ENCODE assay signal across 14 cellular contexts in genomic region chr22:45238431-45239377, GRCh38. TPM values are rescaled to one million over a fixed set of nuclear protein-coding genes. Genes with fewer than 3 reads are reported as not detected.
A peak's percentile ranks its signal among the peaks of the same experiment; 100 is the strongest.
DNase-seq lines count a peak whose midpoint lies in the region; FAIRE-seq and TF ChIP-seq lines count a peak whose summit lies in the region.
"Had no signal": no experiment of that assay in that cellular context is flagged by ENCODE, and none has a peak within 500 bp of the region (broad histone marks: within the 10 kb centered on the region; RNA-seq: fewer than 3 reads in every experiment).

No MANE protein-coding gene starts in this region.

- no peak for TF ChIP-seq RAD21 in neural cell (conservative IDR thresholded peaks at IDR 0.05)

- TF ChIP-seq CTCF in Caco-2 (IDR thresholded peaks at IDR 0.05; ENCODE audit: insufficient read depth in 1 of 2, low read depth in 1 of 2, low read length in 1 of 2, severe bottlenecking in 1 of 2, unreplicated experiment in 1 of 2) (no peak), HFFc6 (IDR thresholded peaks at IDR 0.05) (no peak), astrocyte (IDR thresholded peaks at IDR 0.05; ENCODE audit: insufficient read depth, low read depth, low read length) (no peak), neural cell (IDR thresholded peaks at IDR 0.05; ENCODE audit: poor library complexity, severe bottlenecking) (no peak), GM13977 (IDR thresholded peaks at IDR 0.05; ENCODE audit: extremely low read depth, insufficient read depth, missing control alignments) (no peak)

- no peaks in the 10 kb centered on the region for H3K9me2 ChIP-seq in neural cell (ENCODE audit: insufficient read depth, low read length)

- no peaks in the 10 kb centered on the region for H3K4me1 Mint-ChIP-seq in Caco-2 (ENCODE audit: low read depth, unreplicated experiment)
- H3K4me1 Mint-ChIP-seq in HFFc6 (ENCODE audit: low read depth) = peaks cover 21% of the 10 kb centered on the region
- H3K4me1 Mint-ChIP-seq in astrocyte (ENCODE audit: low read depth, unreplicated experiment) = peaks cover 13% of the 10 kb centered on the region

- H3K27ac ChIP-seq in astrocyte (ENCODE audit: low read depth, low read length) (no peak overlapping the region), neural cell (ENCODE audit: low read length) (peak overlapping the region; percentile 75), SJCRH30 (no peak overlapping the region)

- H4K20me1 ChIP-seq in astrocyte (ENCODE audit: insufficient read depth, low read length) = peaks cover 60% of the 10 kb centered on the region
- H4K20me1 ChIP-seq in neural cell (ENCODE audit: insufficient read depth) = peaks cover 20% of the 10 kb centered on the region

- POLR2A ChIA-PET in Caco-2 (lab: Charles Lee) = no interaction called here

- no TSS peak for BruUV-seq in Caco-2 (replicated peaks; lab: Mats Ljungman, UMichigan)

- no peak overlapping the region for H3K4me2 ChIP-seq in astrocyte (ENCODE audit: low read length)
- peak overlapping the region; percentile 77 for H3K4me2 ChIP-seq in neural cell (ENCODE audit: low read length)

- H3F3A ChIP-seq in neural cell (ENCODE audit: insufficient read depth, low read length, poor library complexity, severe bottlenecking) = no peaks in the 10 kb centered on the region

- intact Hi-C loops in Caco-2 (cut with micrococcal nuclease; ENCODE audit: unreplicated experiment) = no loop called here

- H2AFZ ChIP-seq in astrocyte (ENCODE audit: low read depth, low read length) (no peak overlapping the region), neural cell (ENCODE audit: low read depth, low read length) (no peak overlapping the region)

- no peaks in the 10 kb centered on the region for H3K27me3 ChIP-seq in Caco-2 (replicated peaks; ENCODE audit: control insufficient read depth, insufficient read depth, low read length)
- no peaks in the 10 kb centered on the region for H3K27me3 ChIP-seq in astrocyte (ENCODE audit: insufficient read depth, low read length)
- no peaks in the 10 kb centered on the region for H3K27me3 ChIP-seq in neural cell (ENCODE audit: insufficient read depth, low read depth, low read length)
- H3K27me3 ChIP-seq in SJCRH30 = no peaks in the 10 kb centered on the region

- H3K27me3 Mint-ChIP-seq in Caco-2 (ENCODE audit: insufficient read depth, unreplicated experiment) (no peaks in the 10 kb centered on the region), HFFc6 (ENCODE audit: insufficient read depth) (peaks cover 2% of the 10 kb centered on the region), astrocyte (ENCODE audit: low read depth, unreplicated experiment) (no peaks in the 10 kb centered on the region)

- in situ Hi-C loops in GM13977 (cut with MboI; ENCODE audit: low pct_unique_long_range_greater_than_20kb, low sequenced_read_pairs, unreplicated experiment) = no loop called here

- H3K4me1 ChIP-seq in Caco-2 (peaks cover 15% of the 10 kb centered on the region), astrocyte (ENCODE audit: insufficient read depth, low read length) (peaks cover 10% of the 10 kb centered on the region), SJCRH30 (no peaks in the 10 kb centered on the region)

- H3K4me3 ChIP-seq in Caco-2 (ENCODE audit: low read depth, low read length) (no peak overlapping the region), astrocyte (ENCODE audit: insufficient read depth, low read depth, low read length) (no peak overlapping the region), neural cell (ENCODE audit: low read length) (peak overlapping the region; percentile 97), SJCRH30 (no peak overlapping the region)

- H3K79me2 ChIP-seq in astrocyte (ENCODE audit: insufficient read depth, low read length) = peaks cover 22% of the 10 kb centered on the region
- H3K79me2 ChIP-seq in neural cell (replicated peaks; ENCODE audit: insufficient read depth, low read length) = peaks cover 42% of the 10 kb centered on the region

- H3K36me3 ChIP-seq in Caco-2 (ENCODE audit: control insufficient read depth, insufficient read depth, low read length) = no peaks in the 10 kb centered on the region
- H3K36me3 ChIP-seq in astrocyte (ENCODE audit: insufficient read depth, low read length) = no peaks in the 10 kb centered on the region
- H3K36me3 ChIP-seq in neural cell (ENCODE audit: insufficient read depth, low read length) = no peaks in the 10 kb centered on the region
- H3K36me3 ChIP-seq in SJCRH30 = no peaks in the 10 kb centered on the region

- H3K27ac Mint-ChIP-seq in Caco-2 (ENCODE audit: unreplicated experiment) (no peak overlapping the region), HFFc6 (no peak overlapping the region), astrocyte (ENCODE audit: unreplicated experiment) (peak overlapping the region; percentile 44)

- peaks cover 6% of the 10 kb centered on the region for H3K36me3 Mint-ChIP-seq in Caco-2 (ENCODE audit: insufficient read depth, unreplicated experiment)
- no peaks in the 10 kb centered on the region; the same call in 1 of the 2 replicates for H3K36me3 Mint-ChIP-seq in HFFc6 (ENCODE audit: low read depth)
- peaks cover 8% of the 10 kb centered on the region for H3K36me3 Mint-ChIP-seq in astrocyte (ENCODE audit: low read depth, unreplicated experiment)

- CTCF ChIA-PET in Caco-2 (lab: Charles Lee) = no interaction called here

- H3K4me3 Mint-ChIP-seq in Caco-2 (ENCODE audit: unreplicated experiment) (peak overlapping the region; percentile 30), HFFc6 (peak overlapping the region; percentile 95; the same call in 1 of the 2 replicates), astrocyte (ENCODE audit: unreplicated experiment) (peak overlapping the region; percentile 96)

- DNase-seq in Caco-2 (no peak), HFFc6 (no peak), astrocyte (ENCODE audit: low read depth) (no peak), SJCRH30 (no peak), GM13977 (ENCODE audit: low spot score) (no peak), SW480 (ENCODE audit: low spot score) (no peak)
- DNase-seq: cortex of kidney; midbrain; NCI-H82; stimulated activated CD8-positive, alpha-beta memory T cell treated with anti-CD3 and anti-CD28 coated beads, Interleukin-4, amount 100 ng/mL, for 48 hours had no signal

- no peak for FAIRE-seq in astrocyte (lab: Jason Lieb, UNC)

- TF ChIP-seq EP300 in neural cell (conservative IDR thresholded peaks at IDR 0.05; ENCODE audit: poor library complexity, severe bottlenecking) = no peak

- H3K9me3 Mint-ChIP-seq in Caco-2 (ENCODE audit: unreplicated experiment) (no peaks in the 10 kb centered on the region), HFFc6 (no peaks in the 10 kb centered on the region), astrocyte (ENCODE audit: unreplicated experiment) (no peaks in the 10 kb centered on the region)

- H3K9me3 ChIP-seq in Caco-2 (no peaks in the 10 kb centered on the region), astrocyte (ENCODE audit: insufficient read depth, low read depth, low read length) (no peaks in the 10 kb centered on the region), neural cell (ENCODE audit: low read length) (no peaks in the 10 kb centered on the region), SJCRH30 (replicated peaks) (no peaks in the 10 kb centered on the region)

- H3K9ac ChIP-seq in astrocyte (ENCODE audit: low read length) = no peak overlapping the region
- peak overlapping the region; percentile 98 for H3K9ac ChIP-seq in neural cell (ENCODE audit: low read length)

TF ChIP-seq in neural cell, 6 proteins besides CTCF, POLR2A, EP300 and RAD21:
- TF ChIP-seq SMC3 (conservative IDR thresholded peaks at IDR 0.05; ENCODE audit: poor library complexity) = no peak
- no peak for TF ChIP-seq EZH2 (IDR thresholded peaks at IDR 0.05; ENCODE audit: borderline replicate concordance, insufficient read depth, low read length, poor library complexity, severe bottlenecking)
- no peak for TF ChIP-seq TAF1 (IDR thresholded peaks at IDR 0.05; ENCODE audit: low read depth)

RNA-seq across cellular contexts. Expression of gene KIAA0930, which starts 2.0 kb away (rescaled TPM):
- total RNA-seq in Caco-2 (2022) (34.7 and 38.8 TPM in 2 replicates), astrocyte (107 and 117 TPM in 2 replicates)
- total RNA-seq in HFFc6 (2021; fragmentation: NEBNext Ultra II Directional; extraction: Animal tissue kit (Norgen Biotek cat#: 25700)) = 10 to 100 TPM; 53.9 to 70.1 (median 57.8) TPM
- polyA plus RNA-seq in neural cell = 83.5 and 129 TPM in 2 replicates
- 83.7 and 98.6 TPM in 2 replicates for polyA minus RNA-seq in neural cell
- 9.3 and 15.2 TPM in 2 replicates for total RNA-seq in SJCRH30 (2014; rRNA removed; shearing (Covaris generic))

RNA-seq across cellular contexts. Expression of gene UPK3A, which starts 46.0 kb away (rescaled TPM):
- total RNA-seq in Caco-2 (2022) (1.9 and 2.0 TPM in 2 replicates), astrocyte (not detected in 2 replicates)
- total RNA-seq in HFFc6 (2021; fragmentation: NEBNext Ultra II Directional; extraction: Animal tissue kit (Norgen Biotek cat#: 25700)) = not detected
- not detected in 2 replicates for polyA plus RNA-seq in neural cell
- polyA minus RNA-seq in neural cell = not detected in 2 replicates
- not detected in 2 replicates for total RNA-seq in SJCRH30 (2014; rRNA removed; shearing (Covaris generic))
- total RNA-seq: glomerular endothelial cell; smooth muscle cell; T-helper 2 cell treated with Interferon-gamma antibody and Interleukin-4, amounts not matched to agents 100 ng/mL and 5 ng/mL, for 36 hours had no signal
- polyA plus RNA-seq: smooth muscle cell had no signal

Comparison
In these comparisons a context has a peak if more than half of its experiments do, and no peak if none do; other contexts are left out.
1. H3K4me3 Mint-ChIP-seq: peak in every context shown above with its lines; median percentile 96 in astrocyte; 95 in HFFc6; 30 in Caco-2.